In genomic region chr20:43915209-43916072, GRCh38 we compare ENCODE assay signal across 7 cellular contexts. TPM values are rescaled to one million over a fixed set of nuclear protein-coding genes. Genes with fewer than 3 reads are reported as not detected.
A peak's percentile ranks its signal among the peaks of the same experiment; 100 is the strongest.
DNase-seq lines count a peak whose midpoint lies in the region; ATAC-seq, FAIRE-seq and TF ChIP-seq lines count a peak whose summit lies in the region.

No MANE protein-coding gene starts in this region.

- H4K20me1 ChIP-seq in mammary epithelial cell (ENCODE audit: insufficient read depth, low read length): no peaks in the 10 kb centered on the region

- CTCF ChIA-PET in mammary epithelial cell (lab: Charles Lee; ENCODE audit: low non-redundant PET): no interaction called here

- intact Hi-C loops in mammary epithelial cell (cut with micrococcal nuclease): loop anchor here (2.0 kb wide), 1 partner anchor 39 kb away; no protein-coding TSS in a partner anchor

- dilution Hi-C loops in mammary epithelial cell (cut with HindIII; ENCODE audit: low sequenced_read_pairs): no loop called here

- no peak for FAIRE-seq in H54 (lab: Jason Lieb, UNC)

- peaks cover 16% of the 10 kb centered on the region for H3K4me1 ChIP-seq in mammary epithelial cell (ENCODE audit: insufficient read depth, low read length)
- peaks cover 4 to 17% (median 9%) of the 10 kb centered on the region in 4 donors for H3K4me1 ChIP-seq in liver (ENCODE audit: control insufficient read depth in 4 of 4, insufficient read depth in 4 of 4, low read length in 3 of 4)

- in situ Hi-C loops in mammary epithelial cell (cut with MboI; ENCODE audit: low sequenced_read_pairs in 2 of 2): no loop called here

- H3K27me3 ChIP-seq in mammary epithelial cell (ENCODE audit: insufficient read depth, low read length) (peaks cover 15% of the 10 kb centered on the region), liver (ENCODE audit: control insufficient read depth in 4 of 4, insufficient read depth in 4 of 4, low read length in 3 of 4) (peaks cover 0 to 4% (median 2%) of the 10 kb centered on the region in 4 donors)

- ATAC-seq in GM19324 (IDR thresholded peaks at IDR 0.05; ENCODE audit: low FRiP score, unreplicated experiment): no peak

- peak; percentile 61 for DNase-seq in GM20000 (ENCODE audit: low spot score)
- peak; percentile 30 for DNase-seq in SW480 (ENCODE audit: low spot score)
- no peak for DNase-seq in mammary epithelial cell
- peak; percentile 60 for DNase-seq in stimulated activated naive CD4-positive, alpha-beta T cell treated with Interleukin-2 at 50 U/mL for 16 hours (lab: John Stamatoyannopoulos, UW)
- DNase-seq in H54 (ENCODE audit: insufficient read length, low spot score): no peak

- no peaks in the 10 kb centered on the region for H3K36me3 ChIP-seq in mammary epithelial cell (ENCODE audit: insufficient read depth, low read length)
- H3K36me3 ChIP-seq in liver (ENCODE audit: control insufficient read depth in 4 of 4, insufficient read depth in 3 of 4, low read depth in 1 of 4, low read length in 3 of 4): no peaks in the 10 kb centered on the region

- BruUV-seq in mammary epithelial cell (replicated peaks; lab: Mats Ljungman, UMichigan): no TSS peak

- 4% methylated on average over 12 of the region's 66 CpGs for WGBS in mammary epithelial cell (ENCODE audit: low coverage, missing lambda C conversion rate)
- WGBS in liver: 4% methylated on average over 66 of the region's 66 CpGs

- H3K27ac ChIP-seq in mammary epithelial cell (ENCODE audit: insufficient read depth, low read depth, low read length) (no peak overlapping the region), liver (ENCODE audit: low read depth in 1 of 2, low read length in 2 of 2) (peak overlapping the region; percentile 25 to 46)

- H2AFZ ChIP-seq in mammary epithelial cell (ENCODE audit: low read depth, low read length): peak overlapping the region; percentile 77

- TF ChIP-seq POLR2A in H54 (IDR thresholded peaks at IDR 0.05; ENCODE audit: low read depth, low read length): no peak

- no peaks in the 10 kb centered on the region for H3K9me3 ChIP-seq in mammary epithelial cell (replicated peaks; ENCODE audit: insufficient read depth, low read length)
- peaks cover 2 to 10% (median 4%) of the 10 kb centered on the region in 4 donors for H3K9me3 ChIP-seq in liver (ENCODE audit: control insufficient read depth in 4 of 4, low read length in 3 of 4)

- TF ChIP-seq CTCF in GM20000 (IDR thresholded peaks at IDR 0.05; ENCODE audit: extremely low read depth, missing control alignments) (no peak), mammary epithelial cell (conservative IDR thresholded peaks at IDR 0.05 in 1 of 2, IDR thresholded peaks at IDR 0.05 in 1 of 2; ENCODE audit: extremely low read depth in 1 of 2, insufficient read depth in 1 of 2, low read depth in 1 of 2, low read length in 2 of 2) (no peak), liver (IDR thresholded peaks at IDR 0.05; ENCODE audit: low read depth, low read length, missing input control) (no peak)

- peak overlapping the region in 2 of 3 experiments; percentile 47 to 48 for H3K4me3 ChIP-seq in mammary epithelial cell (replicated peaks in 1 of 3; ENCODE audit: insufficient read depth in 1 of 3, low read depth in 2 of 3, low read length in 3 of 3)
- peak overlapping the region; percentile 7 to 68 (median 49) for H3K4me3 ChIP-seq in liver (ENCODE audit: low read depth in 1 of 3, low read length in 3 of 3)

- peak overlapping the region; percentile 88 for H3K4me2 ChIP-seq in mammary epithelial cell (ENCODE audit: insufficient read depth, low read depth, low read length)

- H3K9ac ChIP-seq in mammary epithelial cell (ENCODE audit: insufficient read depth, low read length) (no peak overlapping the region), liver (ENCODE audit: low read depth in 1 of 2, low read length in 2 of 2) (no peak overlapping the region)

- H3K79me2 ChIP-seq in mammary epithelial cell (ENCODE audit: insufficient read depth, low read length): no peaks in the 10 kb centered on the region

- no peak for TF ChIP-seq RAD21 in liver (IDR thresholded peaks at IDR 0.05)

TF ChIP-seq in liver, 16 proteins besides CTCF, POLR2A, EP300 and RAD21:
- no peak for TF ChIP-seq FOXA2 (IDR thresholded peaks at IDR 0.05)
- TF ChIP-seq HNF4A (conservative IDR thresholded peaks at IDR 0.05): no peak
- TF ChIP-seq REST (IDR thresholded peaks at IDR 0.05): no peak
- no peak for TF ChIP-seq NR2F2 (IDR thresholded peaks at IDR 0.05)
- TF ChIP-seq GABPA (IDR thresholded peaks at IDR 0.05 in 1 of 2, conservative IDR thresholded peaks at IDR 0.05 in 1 of 2): no peak
- TF ChIP-seq TAF1 (conservative IDR thresholded peaks at IDR 0.05): no peak
- no peak for TF ChIP-seq EGR1 (IDR thresholded peaks at IDR 0.05; ENCODE audit: low read depth in 2 of 2)
- no peak for TF ChIP-seq ATF3 (IDR thresholded peaks at IDR 0.05)
- TF ChIP-seq RXRA (IDR thresholded peaks at IDR 0.05): no peak
- no peak for TF ChIP-seq HNF4G (IDR thresholded peaks at IDR 0.05)
- TF ChIP-seq MAX (IDR thresholded peaks at IDR 0.05): no peak
- TF ChIP-seq FOXA1 (IDR thresholded peaks at IDR 0.05): no peak
- TF ChIP-seq JUND (IDR thresholded peaks at IDR 0.05): no peak
- no peak for TF ChIP-seq YY1 (IDR thresholded peaks at IDR 0.05)
- no peak for TF ChIP-seq SP1 (IDR thresholded peaks at IDR 0.05)
- TF ChIP-seq ZBTB33 (IDR thresholded peaks at IDR 0.05): no peak

RNA-seq across cellular contexts. Expression of gene TOX2, which starts 0.8 kb away (rescaled TPM):
- total RNA-seq in mammary epithelial cell: 1 to 10 TPM in 1 of 2 donors, under 1 TPM in 1; 0.83 to 5.0 TPM
- polyA plus RNA-seq in mammary epithelial cell: 0.96 TPM
- 0.83 TPM for polyA minus RNA-seq in mammary epithelial cell
- total RNA-seq in liver: 1 to 10 TPM in 1 of 2 donors, under 1 TPM in 1; 0.33 to 1.0 TPM
- polyA plus RNA-seq in liver: 1 to 10 TPM; 1.9 to 2.7 TPM

Comparison
In these comparisons a context has a peak if more than half of its experiments do, and no peak if none do; other contexts are left out.
1. DNase-seq: peak in GM20000 (single experiment), SW480 (single experiment) and stimulated activated naive CD4-positive, alpha-beta T cell treated with Interleukin-2 at 50 U/mL for 16 hours (single experiment); none in mammary epithelial cell (single experiment) and H54 (single experiment).